28 cellular contexts compared by ENCODE assay signal in genomic region chr6:26009817-26010216, GRCh38.
"Had no signal": no experiment of that assay in that cellular context is flagged by ENCODE, and none has a peak within 500 bp of the region (broad histone marks: within the 10 kb centered on the region; RNA-seq: fewer than 3 reads in every experiment).

No MANE protein-coding gene starts in this region.

- H2AFZ ChIP-seq: hepatocyte had no signal

- DNase-seq: activated CD4-positive, alpha-beta memory T cell treated with anti-CD3 and anti-CD28 coated beads for 36 hours; activated CD4-positive, alpha-beta T cell treated with anti-CD3 and anti-CD28 coated beads for 36 hours; activated CD4-positive, alpha-beta T cell treated with anti-CD3 and anti-CD28 coated beads, Interleukin-2, amount 10 ng/mL, durations not matched to agents 24 days and 14 days; activated CD4-positive, CD25-positive, alpha-beta regulatory T cell; activated CD4-positive, CD25-positive, alpha-beta regulatory T cell treated with anti-CD3 and anti-CD28 coated beads, Interleukin-2, amount 50 U/mL, for 72 hours; activated CD8-positive, alpha-beta memory T cell treated with anti-CD3 and anti-CD28 coated beads, Interleukin-2, amount 10 ng/mL, durations not matched to agents 7 days and 5 days; activated CD8-positive, alpha-beta memory T cell treated with anti-CD3 and anti-CD28 coated beads, Interleukin-2, amount 50 U/mL, for 4 hours; activated CD8-positive, alpha-beta T cell treated with anti-CD3 and anti-CD28 coated beads, Interleukin-2, amount 10 ng/mL, durations not matched to agents 7 days and 5 days; activated effector memory CD4-positive, alpha-beta T cell treated with anti-CD3 and anti-CD28 coated beads, Interleukin-2, amount 50 U/mL, for 16 hours; activated naive CD4-positive, alpha-beta T cell treated with anti-CD3 and anti-CD28 coated beads for 36 hours; activated naive CD8-positive, alpha-beta T cell treated with anti-CD3 and anti-CD28 coated beads for 36 hours; activated T-cell treated with anti-CD3 and anti-CD28 coated beads, Interleukin-2, amount 50 U/mL, for 1 hour; activated T-cell treated with anti-CD3 and anti-CD28 coated beads, Interleukin-2, amount 50 U/mL, for 48 hours; central memory CD4-positive, alpha-beta T cell; cerebellar nuclear complex; colonic mucosa; effector CD8-positive, alpha-beta T cell; esophagus squamous epithelium; foreskin melanocyte; heart right ventricle had no signal

- H3K79me2 ChIP-seq: hepatocyte had no signal

- H3K27me3 ChIP-seq: ascending aorta, breast epithelium, cardiac muscle cell, colonic mucosa, esophagus squamous epithelium, gastroesophageal sphincter, heart right ventricle, hepatocyte had no signal

- H3K4me1 ChIP-seq: ascending aorta, breast epithelium, colonic mucosa, esophagus squamous epithelium, gastroesophageal sphincter had no signal

- ATAC-seq: activated CD4-positive, alpha-beta T cell treated with anti-CD3 and anti-CD28 coated beads for 36 hours; activated CD8-positive, alpha-beta memory T cell treated with anti-CD3 and anti-CD28 coated beads, Interleukin-2, amount 10 ng/mL, durations not matched to agents 7 days and 5 days; activated CD8-positive, alpha-beta T cell treated with anti-CD3 and anti-CD28 coated beads, Interleukin-2, amount 10 ng/mL, durations not matched to agents 7 days and 5 days; gastroesophageal sphincter; heart right ventricle had no signal

- H3K27ac ChIP-seq: ascending aorta, breast epithelium, cardiac muscle cell, colonic mucosa, epithelial cell of prostate, esophagus squamous epithelium, gastroesophageal sphincter, heart right ventricle, hepatocyte had no signal

- H3K36me3 ChIP-seq: ascending aorta, breast epithelium, cardiac muscle cell, colonic mucosa, esophagus squamous epithelium had no signal

- H3K9me3 ChIP-seq: ascending aorta, breast epithelium, colonic mucosa, esophagus squamous epithelium, gastroesophageal sphincter, heart right ventricle had no signal

- H3K4me2 ChIP-seq: hepatocyte had no signal

- FAIRE-seq: endometrium, endothelial cell of umbilical vein had no signal

- H3K4me3 ChIP-seq: ascending aorta, breast epithelium, cardiac muscle cell, colonic mucosa, esophagus squamous epithelium, gastroesophageal sphincter, heart right ventricle, hepatocyte had no signal
